1 cellular context compared by ENCODE assay signal in genomic region chr1:212477014-212477679, GRCh38.
A peak's percentile ranks its signal among the peaks of the same experiment; 100 is the strongest.
TF ChIP-seq lines count a peak whose summit lies in the region.

No MANE protein-coding gene starts in this region.

TF ChIP-seq in A549, 52 proteins besides CTCF, POLR2A, EP300 and RAD21 (continued from another document):
- TF ChIP-seq ELK1 (IDR thresholded peaks at IDR 0.05; ENCODE audit: low read depth, low read length), result no peak
- peak; percentile 40; the same call in 1 of the 2 replicates for TF ChIP-seq TP53 (CRISPR knock-in tag; IDR thresholded peaks at IDR 0.05)
- no peak for TF ChIP-seq MAZ (IDR thresholded peaks at IDR 0.05; ENCODE audit: borderline replicate concordance, low read depth, low read length)
- TF ChIP-seq ZFP36 (IDR thresholded peaks at IDR 0.05; ENCODE audit: borderline replicate concordance, partially characterized antibody), result no peak
- peak; percentile 92 for TF ChIP-seq FOSB (CRISPR knock-in tag; IDR thresholded peaks at IDR 0.05)
- no peak for TF ChIP-seq FOSL2 (IDR thresholded peaks at IDR 0.05)
- peak; percentile 45 for TF ChIP-seq FOSL2 (CRISPR knock-in tag; IDR thresholded peaks at IDR 0.05)
- peak; percentile 88; the same call in 1 of the 2 replicates for TF ChIP-seq HOXB13 (CRISPR knock-in tag; IDR thresholded peaks at IDR 0.05; ENCODE audit: low read depth)
- no peak for TF ChIP-seq BCL3 (IDR thresholded peaks at IDR 0.05)
- peak; percentile 93 for TF ChIP-seq SMC3 (IDR thresholded peaks at IDR 0.05)
- TF ChIP-seq MAFK (IDR thresholded peaks at IDR 0.05; ENCODE audit: partially characterized antibody), result no peak
- TF ChIP-seq JUNB (IDR thresholded peaks at IDR 0.05), result no peak
